Comparison of ENCODE assay signal across 10 cellular contexts in the genomic region with DNA sequence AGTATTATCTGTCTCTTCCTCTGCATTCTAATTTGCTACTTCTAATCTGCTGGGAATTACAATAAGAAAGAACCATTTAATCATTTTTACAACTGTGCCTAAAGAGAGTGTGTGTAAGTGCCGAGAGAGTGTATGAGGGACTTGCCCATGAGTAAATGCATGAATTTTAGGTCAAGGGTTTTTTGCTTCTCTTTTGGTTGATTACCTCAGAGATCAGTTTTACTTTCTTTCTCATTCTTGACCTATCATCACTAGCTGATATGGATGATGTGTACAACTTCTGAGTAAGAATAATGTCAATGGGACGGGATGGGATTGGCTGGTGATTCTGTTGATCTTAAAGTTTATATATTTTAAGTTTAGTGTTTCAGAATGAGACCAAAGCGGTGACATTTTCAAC. TPM values are rescaled to one million over a fixed set of nuclear protein-coding genes. Genes with fewer than 3 reads are reported as not detected.
A peak's percentile ranks its signal among the peaks of the same experiment; 100 is the strongest.
DNase-seq lines count a peak whose midpoint lies in the region; ATAC-seq and TF ChIP-seq lines count a peak whose summit lies in the region.
"Had no signal": no experiment of that assay in that cellular context is flagged by ENCODE, and none has a peak within 500 bp of the region (broad histone marks: within the 10 kb centered on the region; RNA-seq: fewer than 3 reads in every experiment).

No MANE protein-coding gene starts in this region.

- no peak overlapping the region for H2AFZ ChIP-seq in SK-N-SH (ENCODE audit: low read depth)

- peak overlapping the region; percentile 62 for H3K4me3 Mint-ChIP-seq in activated naive CD4-positive, alpha-beta T cell treated with anti-CD3 and anti-CD28 coated beads, Interleukin-2, amount 10 ng/mL, durations not matched to agents 7 days and 5 days
- peak overlapping the region; percentile 74 for H3K4me3 Mint-ChIP-seq in T-helper 2 cell treated with Interferon-gamma antibody and Interleukin-4, amounts not matched to agents 5 μg/mL and 100 μg/mL, for 36 hours

- H3K9me2 ChIP-seq in SK-N-SH, result no peaks in the 10 kb centered on the region

- TF ChIP-seq CTCF in tibial nerve (IDR thresholded peaks at IDR 0.05) (no peak), SK-N-SH (IDR thresholded peaks at IDR 0.05) (no peak)

- intact Hi-C loops in head of caudate nucleus (cut with DNase I), result no loop called here

- H4K20me1 ChIP-seq in SK-N-SH (ENCODE audit: insufficient read depth), result no peaks in the 10 kb centered on the region

- no peaks in the 10 kb centered on the region for H3F3A ChIP-seq in SK-N-SH (replicated peaks; ENCODE audit: insufficient read depth)

- H3K27ac ChIP-seq in tibial nerve (no peak overlapping the region), SK-N-SH (ENCODE audit: low read depth in 2 of 2, low read length in 1 of 2) (no peak overlapping the region)
- H3K27ac ChIP-seq: SJSA1 had no signal

- peak; percentile 32 for DNase-seq in activated naive CD4-positive, alpha-beta T cell treated with anti-CD3 and anti-CD28 coated beads, Interleukin-2, amount 10 ng/mL, durations not matched to agents 7 days and 5 days
- no peak for DNase-seq in activated naive CD4-positive, alpha-beta T cell treated with Interleukin-2 at 50 U/mL for 16 hours
- peak; percentile 53 for DNase-seq in T-helper 2 cell treated with Interferon-gamma antibody and Interleukin-4, amounts not matched to agents 5 μg/mL and 100 μg/mL, for 36 hours (ENCODE audit: low spot score)
- DNase-seq in tibial nerve (ENCODE audit: low spot score in 2 of 2) (no peak), DMS79 (lab: John Stamatoyannopoulos, UW) (no peak), head of caudate nucleus (no peak), SK-N-SH (no peak)

- peak overlapping the region; percentile 96 for H3K27ac Mint-ChIP-seq in activated naive CD4-positive, alpha-beta T cell treated with anti-CD3 and anti-CD28 coated beads, Interleukin-2, amount 10 ng/mL, durations not matched to agents 7 days and 5 days
- peak overlapping the region; percentile 94 for H3K27ac Mint-ChIP-seq in T-helper 2 cell treated with Interferon-gamma antibody and Interleukin-4, amounts not matched to agents 5 μg/mL and 100 μg/mL, for 36 hours

- TF ChIP-seq RAD21 in SK-N-SH (IDR thresholded peaks at IDR 0.05; ENCODE audit: low read length), result no peak

- POLR2A ChIA-PET in SK-N-SH (lab: Yijun Ruan, JAX), result no interaction called here

- H3K4me2 ChIP-seq in SK-N-SH, result no peak overlapping the region

- H3K9ac ChIP-seq in SK-N-SH, result no peak overlapping the region

- peak; percentile 81 for ATAC-seq in HG02885 (IDR thresholded peaks at IDR 0.05; ENCODE audit: poor library complexity, unreplicated experiment)

- H3K9me3 ChIP-seq in tibial nerve (no peaks in the 10 kb centered on the region), SK-N-SH (no peaks in the 10 kb centered on the region)
- H3K9me3 ChIP-seq: SJSA1 had no signal

- 60 to 66% methylated on average over 3 of the region's 3 CpGs for WGBS in tibial nerve, 2 donors
- 37% methylated on average over 3 of the region's 3 CpGs for WGBS in SK-N-SH (ENCODE audit: low lambda C conversion rate)

- no peak for TF ChIP-seq POLR2A in tibial nerve (IDR thresholded peaks at IDR 0.05)

- H3K27me3 ChIP-seq in tibial nerve (no peaks in the 10 kb centered on the region), SK-N-SH (ENCODE audit: insufficient read depth) (no peaks in the 10 kb centered on the region; the same call in 1 of the 2 replicates)
- H3K27me3 ChIP-seq: SJSA1 had no signal

- CTCF ChIA-PET in activated naive CD4-positive, alpha-beta T cell treated with anti-CD3 and anti-CD28 coated beads, Interleukin-2, amount 10 ng/mL, durations not matched to agents 7 days and 5 days (lab: Charles Lee), result interaction anchor here (0.9 to 1.7 kb wide), 6 partner anchors 10 to 147 kb away, joined by 3 to 5 read pairs (median 3); no protein-coding TSS in a partner anchor
- CTCF ChIA-PET in SK-N-SH (lab: Yijun Ruan, JAX), result interaction anchor here (0.9 to 1.8 kb wide), 4 partner anchors 14 to 147 kb away, joined by 3 to 5 read pairs (median 4); no protein-coding TSS in a partner anchor

- TF ChIP-seq EP300 in tibial nerve (IDR thresholded peaks at IDR 0.05), result no peak
- no peak for TF ChIP-seq EP300 in SK-N-SH (IDR thresholded peaks at IDR 0.05; ENCODE audit: borderline replicate concordance in 1 of 2, low read depth in 1 of 2, low read length in 1 of 2)

- peaks cover 97% of the 10 kb centered on the region for H3K4me1 Mint-ChIP-seq in activated naive CD4-positive, alpha-beta T cell treated with anti-CD3 and anti-CD28 coated beads, Interleukin-2, amount 10 ng/mL, durations not matched to agents 7 days and 5 days
- peaks cover 92% of the 10 kb centered on the region for H3K4me1 Mint-ChIP-seq in T-helper 2 cell treated with Interferon-gamma antibody and Interleukin-4, amounts not matched to agents 5 μg/mL and 100 μg/mL, for 36 hours (ENCODE audit: low read depth)

- H3K27me3 Mint-ChIP-seq in activated naive CD4-positive, alpha-beta T cell treated with anti-CD3 and anti-CD28 coated beads, Interleukin-2, amount 10 ng/mL, durations not matched to agents 7 days and 5 days, result no peaks in the 10 kb centered on the region
- no peaks in the 10 kb centered on the region for H3K27me3 Mint-ChIP-seq in T-helper 2 cell treated with Interferon-gamma antibody and Interleukin-4, amounts not matched to agents 5 μg/mL and 100 μg/mL, for 36 hours (ENCODE audit: low read depth)

- no peaks in the 10 kb centered on the region for H3K79me2 ChIP-seq in SK-N-SH (ENCODE audit: insufficient read depth)

- H3K4me1 ChIP-seq in tibial nerve (no peaks in the 10 kb centered on the region), SK-N-SH (ENCODE audit: control insufficient read depth in 1 of 2, insufficient read depth in 2 of 2, low read depth in 1 of 2, low read length in 1 of 2) (peaks cover 0 to 3% of the 10 kb centered on the region in 2 experiments; a peak in 1 of 4 replicates)
- H3K4me1 ChIP-seq: SJSA1 had no signal

- no peak overlapping the region for H3K4me3 ChIP-seq in tibial nerve
- no peak overlapping the region for H3K4me3 ChIP-seq in SK-N-SH (ENCODE audit: low read depth in 2 of 2, low read length in 1 of 2)
- H3K4me3 ChIP-seq: SJSA1 had no signal

- H3K36me3 ChIP-seq in tibial nerve (no peaks in the 10 kb centered on the region), SK-N-SH (replicated peaks in 1 of 2; ENCODE audit: control insufficient read depth in 1 of 2, insufficient read depth in 2 of 2, low read length in 1 of 2) (no peaks in the 10 kb centered on the region)
- H3K36me3 ChIP-seq: SJSA1 had no signal

- H3K36me3 Mint-ChIP-seq in activated naive CD4-positive, alpha-beta T cell treated with anti-CD3 and anti-CD28 coated beads, Interleukin-2, amount 10 ng/mL, durations not matched to agents 7 days and 5 days, result peaks cover 81% of the 10 kb centered on the region
- H3K36me3 Mint-ChIP-seq in T-helper 2 cell treated with Interferon-gamma antibody and Interleukin-4, amounts not matched to agents 5 μg/mL and 100 μg/mL, for 36 hours (ENCODE audit: low read depth), result peaks cover 84% of the 10 kb centered on the region

- no peaks in the 10 kb centered on the region for H3K9me3 Mint-ChIP-seq in activated naive CD4-positive, alpha-beta T cell treated with anti-CD3 and anti-CD28 coated beads, Interleukin-2, amount 10 ng/mL, durations not matched to agents 7 days and 5 days
- no peaks in the 10 kb centered on the region for H3K9me3 Mint-ChIP-seq in T-helper 2 cell treated with Interferon-gamma antibody and Interleukin-4, amounts not matched to agents 5 μg/mL and 100 μg/mL, for 36 hours

TF ChIP-seq in SK-N-SH, 30 proteins besides CTCF, POLR2A, EP300 and RAD21 (continues in another document):
- no peak for TF ChIP-seq TCF12 (IDR thresholded peaks at IDR 0.05)
- TF ChIP-seq JUND (IDR thresholded peaks at IDR 0.05), result no peak
- TF ChIP-seq NFIC (IDR thresholded peaks at IDR 0.05; ENCODE audit: borderline replicate concordance), result no peak
- TF ChIP-seq, protein P1, sequence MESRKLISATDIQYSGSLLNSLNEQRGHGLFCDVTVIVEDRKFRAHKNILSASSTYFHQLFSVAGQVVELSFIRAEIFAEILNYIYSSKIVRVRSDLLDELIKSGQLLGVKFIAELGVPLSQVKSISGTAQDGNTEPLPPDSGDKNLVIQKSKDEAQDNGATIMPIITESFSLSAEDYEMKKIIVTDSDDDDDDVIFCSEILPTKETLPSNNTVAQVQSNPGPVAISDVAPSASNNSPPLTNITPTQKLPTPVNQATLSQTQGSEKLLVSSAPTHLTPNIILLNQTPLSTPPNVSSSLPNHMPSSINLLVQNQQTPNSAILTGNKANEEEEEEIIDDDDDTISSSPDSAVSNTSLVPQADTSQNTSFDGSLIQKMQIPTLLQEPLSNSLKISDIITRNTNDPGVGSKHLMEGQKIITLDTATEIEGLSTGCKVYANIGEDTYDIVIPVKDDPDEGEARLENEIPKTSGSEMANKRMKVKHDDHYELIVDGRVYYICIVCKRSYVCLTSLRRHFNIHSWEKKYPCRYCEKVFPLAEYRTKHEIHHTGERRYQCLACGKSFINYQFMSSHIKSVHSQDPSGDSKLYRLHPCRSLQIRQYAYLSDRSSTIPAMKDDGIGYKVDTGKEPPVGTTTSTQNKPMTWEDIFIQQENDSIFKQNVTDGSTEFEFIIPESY (IDR thresholded peaks at IDR 0.05; ENCODE audit: borderline replicate concordance, low read depth), result no peak
- no peak for TF ChIP-seq TAF1 (IDR thresholded peaks at IDR 0.05; ENCODE audit: borderline replicate concordance, low read depth, low read length)
- TF ChIP-seq GATA2 (CRISPR knock-in tag; IDR thresholded peaks at IDR 0.05), result no peak
- TF ChIP-seq MEF2A (IDR thresholded peaks at IDR 0.05; ENCODE audit: borderline replicate concordance, low read depth), result no peak
- TF ChIP-seq, protein P2, sequence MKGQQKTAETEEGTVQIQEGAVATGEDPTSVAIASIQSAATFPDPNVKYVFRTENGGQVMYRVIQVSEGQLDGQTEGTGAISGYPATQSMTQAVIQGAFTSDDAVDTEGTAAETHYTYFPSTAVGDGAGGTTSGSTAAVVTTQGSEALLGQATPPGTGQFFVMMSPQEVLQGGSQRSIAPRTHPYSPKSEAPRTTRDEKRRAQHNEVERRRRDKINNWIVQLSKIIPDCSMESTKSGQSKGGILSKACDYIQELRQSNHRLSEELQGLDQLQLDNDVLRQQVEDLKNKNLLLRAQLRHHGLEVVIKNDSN (IDR thresholded peaks at IDR 0.05; ENCODE audit: borderline replicate concordance, low read depth), result no peak
- TF ChIP-seq POLR2AphosphoS5 (IDR thresholded peaks at IDR 0.05; ENCODE audit: low read depth, low read length), result no peak
- no peak for TF ChIP-seq GABPA (IDR thresholded peaks at IDR 0.05; ENCODE audit: low read depth)

RNA-seq across cellular contexts. Expression of a gene that starts 47.8 kb away (rescaled TPM):
- 10 to 100 TPM in 3 of 4 donors, 1 to 10 TPM in 1; 9.6 to 32.1 (median 20.7) TPM for total RNA-seq in tibial nerve
- not detected in 2 replicates for polyA plus RNA-seq in SK-N-SH (2012; rRNA removed)
- not detected in 2 replicates for polyA plus RNA-seq in SK-N-SH (2012; cell fraction: cytosol; rRNA removed)
- polyA plus RNA-seq in SK-N-SH (2012; cell fraction: nucleus; rRNA removed), result not detected in 2 replicates
- total RNA-seq: SJSA1 had no signal
- polyA plus RNA-seq: BJ had no signal

Comparison
In these comparisons a context has a peak if more than half of its experiments do, and no peak if none do; other contexts are left out.
1. DNase-seq: peak in activated naive CD4-positive, alpha-beta T cell treated with anti-CD3 and anti-CD28 coated beads, Interleukin-2, amount 10 ng/mL, durations not matched to agents 7 days and 5 days (single experiment) and T-helper 2 cell treated with Interferon-gamma antibody and Interleukin-4, amounts not matched to agents 5 μg/mL and 100 μg/mL, for 36 hours (single experiment); none in activated naive CD4-positive, alpha-beta T cell treated with Interleukin-2 at 50 U/mL for 16 hours (single experiment), tibial nerve (0 of 2), DMS79 (single experiment), head of caudate nucleus (0 of 42) and SK-N-SH (single experiment).